ENCODE assay signal across 11 cellular contexts in the genomic region with DNA sequence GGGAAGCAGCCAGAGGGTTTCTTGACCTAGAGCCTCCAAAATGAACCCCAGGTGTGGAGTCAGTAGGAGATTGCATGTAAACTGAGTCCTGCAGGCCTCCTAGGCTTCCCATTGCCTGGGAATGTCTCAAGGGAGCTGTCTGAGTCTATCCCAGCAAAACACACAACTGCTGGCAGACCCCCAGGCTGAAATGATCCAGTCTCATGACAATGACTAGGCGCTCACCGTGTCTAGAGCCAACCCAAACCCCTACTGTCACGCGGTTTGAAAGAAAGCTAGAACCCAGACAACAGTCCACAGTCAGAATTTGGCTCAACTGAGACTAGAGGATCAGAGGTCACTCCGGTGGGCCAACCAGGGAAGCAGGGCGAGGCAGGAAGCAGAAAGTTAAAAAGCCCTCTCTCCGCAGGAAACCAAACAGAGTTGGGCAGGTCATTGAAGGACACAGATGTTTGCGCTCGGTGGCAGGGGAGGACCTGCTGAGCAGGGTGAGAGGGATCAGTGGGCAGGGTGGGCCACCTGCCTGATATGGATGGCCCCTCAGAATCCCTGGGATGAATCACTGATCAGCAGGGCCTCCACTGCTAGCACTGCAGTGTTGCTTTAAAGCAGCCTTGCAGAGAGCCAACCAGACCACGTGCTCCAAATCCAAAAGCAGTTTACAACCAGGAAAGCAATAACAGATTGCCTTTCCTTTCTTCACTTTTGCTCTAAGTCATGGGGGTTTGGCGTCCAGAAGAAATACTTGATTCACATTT. TPM values are rescaled to one million over a fixed set of nuclear protein-coding genes. Genes with fewer than 3 reads are reported as not detected.
DNase-seq lines count a peak whose midpoint lies in the region; ATAC-seq and TF ChIP-seq lines count a peak whose summit lies in the region.
"Had no signal": no experiment of that assay in that cellular context is flagged by ENCODE, and none has a peak within 500 bp of the region (broad histone marks: within the 10 kb centered on the region; RNA-seq: fewer than 3 reads in every experiment).

No MANE protein-coding gene starts in this region.

- no peak overlapping the region for H3K4me2 ChIP-seq in trophoblast cell (ENCODE audit: low read length)

- H3K4me1 Mint-ChIP-seq in CD4-positive, alpha-beta memory T cell, result peaks cover 22 to 74% (median 30%) of the 10 kb centered on the region in 4 donors

- H3K27ac ChIP-seq in CD4-positive, alpha-beta memory T cell (ENCODE audit: low read depth, low read length), result no peak overlapping the region
- H3K27ac ChIP-seq in RWPE2 (ENCODE audit: poor library complexity, severe bottlenecking) (peak overlapping the region; percentile 98), trophoblast cell (ENCODE audit: low read depth, low read length) (peak overlapping the region; percentile 6)

- CTCF ChIA-PET in CD4-positive, alpha-beta memory T cell (lab: Charles Lee; ENCODE audit: partially characterized antibody), result interaction anchor here (1.1 to 1.8 kb wide), 3 partner anchors 13 to 44 kb away, joined by 3 to 4 read pairs (median 3); no protein-coding TSS in a partner anchor

- H3K9me3 Mint-ChIP-seq in CD4-positive, alpha-beta memory T cell, result no peaks in the 10 kb centered on the region

- H3K14ac ChIP-seq in trophoblast cell (ENCODE audit: low read length), result no peak overlapping the region

- no peak overlapping the region for H3K9ac ChIP-seq in trophoblast cell (ENCODE audit: low read length)

- no peak overlapping the region for H4K91ac ChIP-seq in trophoblast cell (ENCODE audit: low read depth, low read length)

- peaks cover 2 to 5% of the 10 kb centered on the region in 2 donors for H3K36me3 Mint-ChIP-seq in CD4-positive, alpha-beta memory T cell

- peak overlapping the region; percentile 94 for H3K4ac ChIP-seq in trophoblast cell (ENCODE audit: low read depth, low read length)

- no peaks in the 10 kb centered on the region for H3K27me3 Mint-ChIP-seq in CD4-positive, alpha-beta memory T cell

- no CpG with 5 or more reads among the region's 11 CpGs for WGBS in trophoblast cell (ENCODE audit: extremely low coverage, insufficient coverage, insufficient read length)

- no peaks in the 10 kb centered on the region for H3K9me3 ChIP-seq in CD4-positive, alpha-beta memory T cell (ENCODE audit: control insufficient read depth in 1 of 2, low read length in 2 of 2)
- H3K9me3 ChIP-seq in RWPE2 (ENCODE audit: severe bottlenecking) (no peaks in the 10 kb centered on the region), trophoblast cell (ENCODE audit: insufficient read depth, low read depth, low read length) (no peaks in the 10 kb centered on the region)

- H3K36me3 ChIP-seq in CD4-positive, alpha-beta memory T cell (ENCODE audit: insufficient read depth, low read length), result no peaks in the 10 kb centered on the region
- peaks cover 69% of the 10 kb centered on the region for H3K36me3 ChIP-seq in RWPE2 (ENCODE audit: low read depth)
- H3K36me3 ChIP-seq in trophoblast cell (ENCODE audit: control insufficient read depth in 1 of 2, insufficient read depth in 2 of 2, low read length in 2 of 2), result peaks cover 35 to 53% of the 10 kb centered on the region in 2 experiments

- no peak overlapping the region for H3K18ac ChIP-seq in trophoblast cell (ENCODE audit: low read length)

- TF ChIP-seq CTCF in RWPE2 (IDR thresholded peaks at IDR 0.05; ENCODE audit: poor library complexity, severe bottlenecking) (no peak), fibroblast of villous mesenchyme (IDR thresholded peaks at IDR 0.05; ENCODE audit: insufficient read depth, low read depth, low read length) (no peak)

- H3K4me1 ChIP-seq in CD4-positive, alpha-beta memory T cell (ENCODE audit: insufficient read depth, low read length), result peaks cover 27% of the 10 kb centered on the region
- H3K4me1 ChIP-seq in RWPE2 (ENCODE audit: insufficient read depth, poor library complexity, severe bottlenecking), result peaks cover 98% of the 10 kb centered on the region
- peaks cover 51 to 54% of the 10 kb centered on the region in 2 experiments for H3K4me1 ChIP-seq in trophoblast cell (ENCODE audit: control insufficient read depth in 1 of 2, insufficient read depth in 2 of 2, low read length in 2 of 2)

- H3K27me3 ChIP-seq in CD4-positive, alpha-beta memory T cell (ENCODE audit: insufficient read depth, low read length), result no peaks in the 10 kb centered on the region
- no peaks in the 10 kb centered on the region for H3K27me3 ChIP-seq in RWPE2 (ENCODE audit: insufficient read depth, poor library complexity, severe bottlenecking)
- no peaks in the 10 kb centered on the region for H3K27me3 ChIP-seq in trophoblast cell (ENCODE audit: insufficient read depth, low read length)

- H2BK120ac ChIP-seq in trophoblast cell (ENCODE audit: insufficient read depth, low read length, poor library complexity), result no peak overlapping the region

- intact Hi-C loops in CD4-positive, alpha-beta memory T cell (cut with micrococcal nuclease), result no loop called here

- no peak overlapping the region for H3K23ac ChIP-seq in trophoblast cell (ENCODE audit: low read length)

- no peak overlapping the region for H4K8ac ChIP-seq in trophoblast cell (ENCODE audit: low read depth, low read length)

- H3K79me1 ChIP-seq in trophoblast cell (ENCODE audit: low read length), result peaks cover 22% of the 10 kb centered on the region

- H3K27ac Mint-ChIP-seq in CD4-positive, alpha-beta memory T cell, result peak overlapping the region in 4 of 7 donors; percentile 21 to 77 (median 40)

- H4K12ac ChIP-seq in trophoblast cell (ENCODE audit: low read depth, low read length), result no peak overlapping the region

- POLR2A ChIA-PET in CD4-positive, alpha-beta memory T cell (lab: Charles Lee; ENCODE audit: partially characterized antibody), result interaction anchor here (1.0 kb wide), 1 partner anchor 23 kb away, joined by 3 read pairs; no protein-coding TSS in a partner anchor

- peaks cover 69% of the 10 kb centered on the region for H3K79me2 ChIP-seq in trophoblast cell (ENCODE audit: control insufficient read depth, insufficient read depth, low read length, poor library complexity)

- H3K4me3 Mint-ChIP-seq in CD4-positive, alpha-beta memory T cell, result peak overlapping the region in 1 of 8 donors; percentile 15

- H2AFZ ChIP-seq in trophoblast cell (ENCODE audit: insufficient read depth, low read length, poor library complexity), result no peak overlapping the region

- H2AK5ac ChIP-seq in trophoblast cell (ENCODE audit: low read length), result no peak overlapping the region

- H2BK5ac ChIP-seq in trophoblast cell (ENCODE audit: low read depth, low read length, poor library complexity), result peak overlapping the region; percentile 22

- no peak for DNase-seq in CD4-positive, alpha-beta memory T cell
- DNase-seq in RWPE2 (ENCODE audit: low spot score), result no peak
- peak; percentile 72 for DNase-seq in fibroblast of villous mesenchyme (ENCODE audit: low read depth)
- DNase-seq in trophoblast cell, result no peak
- DNase-seq: activated CD4-positive, alpha-beta T cell treated with anti-CD3 and anti-CD28 coated beads, Interleukin-2, amount 50 U/mL, for 1 hour; MV-4-11 had no signal

- no peak overlapping the region for H2BK12ac ChIP-seq in trophoblast cell (ENCODE audit: low read length)

- H3K4me3 ChIP-seq in CD4-positive, alpha-beta memory T cell (ENCODE audit: low read length in 2 of 2), result no peak overlapping the region
- H3K4me3 ChIP-seq in RWPE2 (ENCODE audit: severe bottlenecking) (no peak overlapping the region), fibroblast of villous mesenchyme (ENCODE audit: low read depth, low read length) (no peak overlapping the region), trophoblast cell (ENCODE audit: low read depth, low read length) (no peak overlapping the region)
- H3K4me3 ChIP-seq: lung had no signal

- no peak for ATAC-seq in RWPE2 (ENCODE audit: low read depth)
- ATAC-seq in HG02678 (IDR thresholded peaks at IDR 0.05; ENCODE audit: unreplicated experiment), result no peak
- ATAC-seq in HG03175 (IDR thresholded peaks at IDR 0.05; ENCODE audit: unreplicated experiment), result no peak
- no peak for ATAC-seq in HG02759 (IDR thresholded peaks at IDR 0.05; ENCODE audit: unreplicated experiment)
- no peak for ATAC-seq in GM21360 (IDR thresholded peaks at IDR 0.05; ENCODE audit: unreplicated experiment)

RNA-seq across cellular contexts. Expression of a gene that starts 23.8 kb away (rescaled TPM):
- 10 to 100 TPM; 70.8 to 75.1 TPM for total RNA-seq in CD4-positive, alpha-beta memory T cell
- 10 to 100 TPM; 33.6 to 63.3 TPM for polyA plus RNA-seq in CD4-positive, alpha-beta memory T cell
- 768 and 1,023 TPM in 2 replicates for total RNA-seq in fibroblast of villous mesenchyme
- polyA plus RNA-seq in trophoblast cell (2013), result 427 and 440 TPM in 2 replicates

Comparison
In these comparisons a context has a peak if more than half of its experiments do, and no peak if none do; other contexts are left out.
1. RNA of a gene that starts 23.8 kb away (total RNA-seq): 768 to 1,023 TPM in fibroblast of villous mesenchyme; 70.8 to 75.1 TPM in CD4-positive, alpha-beta memory T cell; every median in the first group is over 10 times any median in the second.